In the genomic region with DNA sequence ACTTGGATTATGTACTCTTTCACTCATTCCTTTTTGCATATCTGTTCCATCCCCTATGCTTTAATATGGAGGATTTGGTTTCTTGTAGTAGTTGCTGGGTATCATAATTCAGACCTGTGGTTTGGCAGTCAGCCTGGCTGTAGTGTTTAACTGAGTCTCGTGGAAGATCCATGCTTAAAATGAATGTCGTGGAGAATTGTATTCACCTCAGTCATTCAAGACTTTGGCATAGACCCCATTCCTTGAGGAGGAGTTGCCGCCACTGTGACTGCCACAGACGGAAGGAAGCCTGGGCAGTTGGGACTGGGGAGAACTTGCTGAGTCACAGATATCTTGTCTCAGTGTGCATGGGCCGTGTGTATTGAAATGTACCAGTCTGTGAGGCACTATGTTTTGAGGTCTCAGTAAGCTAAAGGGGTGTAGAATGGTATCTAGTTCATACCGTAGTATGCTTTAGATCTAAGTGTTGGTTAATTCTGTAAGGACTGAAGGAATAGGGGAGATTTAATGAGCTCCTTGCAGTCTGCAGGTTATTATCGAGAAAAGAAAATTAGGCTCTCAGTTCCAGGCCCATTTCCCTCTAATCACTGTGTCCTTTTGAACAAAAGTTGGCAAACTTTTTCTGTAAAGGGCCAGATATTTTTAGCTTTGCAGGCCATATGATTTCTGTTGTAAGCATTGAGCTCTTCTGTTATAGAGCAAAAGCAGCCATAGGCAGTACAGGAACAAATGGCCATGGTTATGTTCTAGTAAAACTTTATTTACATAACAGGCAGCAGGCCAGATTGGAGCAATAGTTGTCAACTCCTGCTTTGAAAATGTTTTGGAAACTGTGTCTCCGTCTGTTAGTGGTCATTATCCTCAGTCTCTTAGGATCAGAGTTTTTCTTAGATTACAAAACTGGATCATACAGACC, we compare ENCODE assay signal across 1 cellular context.
A peak's percentile ranks its signal among the peaks of the same experiment; 100 is the strongest.
TF ChIP-seq lines count a peak whose summit lies in the region.

No MANE protein-coding gene starts in this region.

TF ChIP-seq in IMR-90, 13 proteins besides CTCF, POLR2A, EP300 and RAD21 (continued from another document):
- TF ChIP-seq RFX5 (IDR thresholded peaks at IDR 0.05; ENCODE audit: low read depth, low read length) (no peak), CHD1 (IDR thresholded peaks at IDR 0.05; ENCODE audit: low read depth, low read length) (no peak), CEBPB (IDR thresholded peaks at IDR 0.05; ENCODE audit: low read depth, low read length) (no peak), FOS (IDR thresholded peaks at IDR 0.05; ENCODE audit: low read depth, low read length) (peak; percentile 50; the same call in 1 of the 2 replicates)
- TF ChIP-seq, protein P1, sequence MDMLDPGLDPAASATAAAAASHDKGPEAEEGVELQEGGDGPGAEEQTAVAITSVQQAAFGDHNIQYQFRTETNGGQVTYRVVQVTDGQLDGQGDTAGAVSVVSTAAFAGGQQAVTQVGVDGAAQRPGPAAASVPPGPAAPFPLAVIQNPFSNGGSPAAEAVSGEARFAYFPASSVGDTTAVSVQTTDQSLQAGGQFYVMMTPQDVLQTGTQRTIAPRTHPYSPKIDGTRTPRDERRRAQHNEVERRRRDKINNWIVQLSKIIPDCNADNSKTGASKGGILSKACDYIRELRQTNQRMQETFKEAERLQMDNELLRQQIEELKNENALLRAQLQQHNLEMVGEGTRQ (IDR thresholded peaks at IDR 0.05; ENCODE audit: low read depth, low read length): no peak
